Comparison of ENCODE assay signal across 8 cellular contexts in genomic region chr1:206725053-206725963, GRCh38. TPM values are rescaled to one million over a fixed set of nuclear protein-coding genes. Genes with fewer than 3 reads are reported as not detected.
DNase-seq lines count a peak whose midpoint lies in the region; ATAC-seq and TF ChIP-seq lines count a peak whose summit lies in the region.

No MANE protein-coding gene starts in this region.

- no peaks in the 10 kb centered on the region for H3K9me3 Mint-ChIP-seq in activated CD4-positive, alpha-beta T cell treated with anti-CD3 and anti-CD28 coated beads for 36 hours (ENCODE audit: low read depth)
- no peaks in the 10 kb centered on the region for H3K9me3 Mint-ChIP-seq in effector memory CD8-positive, alpha-beta T cell
- H3K9me3 Mint-ChIP-seq in neural crest cell: no peaks in the 10 kb centered on the region

- H3K27ac Mint-ChIP-seq in activated CD4-positive, alpha-beta T cell treated with anti-CD3 and anti-CD28 coated beads for 36 hours: peak overlapping the region; percentile 29
- H3K27ac Mint-ChIP-seq in effector memory CD8-positive, alpha-beta T cell: peak overlapping the region in 1 of 2 donors; percentile 85
- no peak overlapping the region for H3K27ac Mint-ChIP-seq in neural crest cell (ENCODE audit: unreplicated experiment)

- no peaks in the 10 kb centered on the region for H3K27me3 Mint-ChIP-seq in activated CD4-positive, alpha-beta T cell treated with anti-CD3 and anti-CD28 coated beads for 36 hours
- H3K27me3 Mint-ChIP-seq in effector memory CD8-positive, alpha-beta T cell: no peaks in the 10 kb centered on the region
- no peaks in the 10 kb centered on the region for H3K27me3 Mint-ChIP-seq in neural crest cell (ENCODE audit: low read depth)

- intact Hi-C loops in activated CD4-positive, alpha-beta T cell treated with anti-CD3 and anti-CD28 coated beads for 36 hours (cut with DNase I, micrococcal nuclease): loop anchor here (2.0 to 5.0 kb wide), 3 partner anchors 38 to 257 kb away; no protein-coding TSS in a partner anchor

- peak; percentile 64 for TF ChIP-seq CTCF in neural crest cell (conservative IDR thresholded peaks at IDR 0.05)

- H3K36me3 Mint-ChIP-seq in activated CD4-positive, alpha-beta T cell treated with anti-CD3 and anti-CD28 coated beads for 36 hours (ENCODE audit: low read depth): peaks cover 12% of the 10 kb centered on the region
- peaks cover 56% of the 10 kb centered on the region for H3K36me3 Mint-ChIP-seq in effector memory CD8-positive, alpha-beta T cell (ENCODE audit: insufficient read depth)
- no peaks in the 10 kb centered on the region for H3K36me3 Mint-ChIP-seq in neural crest cell (ENCODE audit: low read depth)

- CTCF ChIA-PET in activated CD4-positive, alpha-beta T cell treated with anti-CD3 and anti-CD28 coated beads for 36 hours (lab: Charles Lee): interaction anchor here (0.5 to 10.4 kb wide), 52 partner anchors 10 to 824 kb away, joined by 3 to 175 read pairs (median 6); partner anchors contain the start of genes DYRK3 and FCMR

- DNase-seq in NCI-H2107 treated with DMSO at 0.1 percent for 48 hours (lab: John Stamatoyannopoulos, UW; ENCODE audit: unreplicated experiment) (peak; percentile 30), NCI-H2107 (lab: John Stamatoyannopoulos, UW) (no peak), MV-4-11 (lab: John Stamatoyannopoulos, UW) (peak; percentile 55), neural crest cell (ENCODE audit: low read depth, low spot score) (peak; percentile 57), KG1 (lab: John Stamatoyannopoulos, UW) (no peak)
- DNase-seq in activated CD4-positive, alpha-beta T cell treated with anti-CD3 and anti-CD28 coated beads for 36 hours: peak; percentile 85
- DNase-seq in effector memory CD8-positive, alpha-beta T cell: peak; percentile 59 to 64 (median 63)

- ATAC-seq in activated CD4-positive, alpha-beta T cell treated with anti-CD3 and anti-CD28 coated beads for 36 hours: peak; percentile 72
- ATAC-seq in effector memory CD8-positive, alpha-beta T cell (replicated peaks): peak; percentile 64
- ATAC-seq in GM21825 (IDR thresholded peaks at IDR 0.05; ENCODE audit: unreplicated experiment): no peak

- H3K4me1 Mint-ChIP-seq in activated CD4-positive, alpha-beta T cell treated with anti-CD3 and anti-CD28 coated beads for 36 hours: peaks cover 49% of the 10 kb centered on the region
- peaks cover 52 to 55% of the 10 kb centered on the region in 2 donors for H3K4me1 Mint-ChIP-seq in effector memory CD8-positive, alpha-beta T cell (ENCODE audit: low read depth in 2 of 2)
- H3K4me1 Mint-ChIP-seq in neural crest cell: peaks cover 16% of the 10 kb centered on the region

- H3K4me3 Mint-ChIP-seq in activated CD4-positive, alpha-beta T cell treated with anti-CD3 and anti-CD28 coated beads for 36 hours: no peak overlapping the region
- peak overlapping the region; percentile 5 to 53 for H3K4me3 Mint-ChIP-seq in effector memory CD8-positive, alpha-beta T cell
- no peak overlapping the region for H3K4me3 Mint-ChIP-seq in neural crest cell

- POLR2A ChIA-PET in activated CD4-positive, alpha-beta T cell treated with anti-CD3 and anti-CD28 coated beads for 36 hours (lab: Charles Lee): no interaction called here

RNA-seq across cellular contexts. Expression of gene MAPKAPK2, which starts 40.6 kb away (rescaled TPM):
- total RNA-seq in activated CD4-positive, alpha-beta T cell treated with anti-CD3 and anti-CD28 coated beads for 36 hours: 10 to 100 TPM; 62.8 to 64.7 TPM
- total RNA-seq in neural crest cell: 77.7 and 78.7 TPM in 2 replicates

RNA-seq across cellular contexts. Expression of gene IL19, which starts 45.3 kb away (rescaled TPM):
- total RNA-seq in activated CD4-positive, alpha-beta T cell treated with anti-CD3 and anti-CD28 coated beads for 36 hours: not detected
- not detected in 2 replicates for total RNA-seq in neural crest cell

RNA-seq across cellular contexts. Expression of gene IL10, which starts 47.0 kb away (rescaled TPM):
- total RNA-seq in activated CD4-positive, alpha-beta T cell treated with anti-CD3 and anti-CD28 coated beads for 36 hours: 1 to 10 TPM; 1.3 to 1.6 TPM
- not detected in 2 replicates for total RNA-seq in neural crest cell

Comparison
In these comparisons a context has a peak if more than half of its experiments do, and no peak if none do; other contexts are left out.
1. DNase-seq: peak in NCI-H2107 treated with DMSO at 0.1 percent for 48 hours (single experiment), MV-4-11 (single experiment), activated CD4-positive, alpha-beta T cell treated with anti-CD3 and anti-CD28 coated beads for 36 hours (single experiment), effector memory CD8-positive, alpha-beta T cell (3 of 3) and neural crest cell (single experiment); none in NCI-H2107 (single experiment) and KG1 (single experiment).
2. H3K4me3 Mint-ChIP-seq: peak in effector memory CD8-positive, alpha-beta T cell (2 of 2); none in activated CD4-positive, alpha-beta T cell treated with anti-CD3 and anti-CD28 coated beads for 36 hours (single experiment) and neural crest cell (single experiment).